ENCODE assay signal across 16 cellular contexts in genomic region chr14:96252323-96253052, GRCh38. TPM values are rescaled to one million over a fixed set of nuclear protein-coding genes. Genes with fewer than 3 reads are reported as not detected.
A peak's percentile ranks its signal among the peaks of the same experiment; 100 is the strongest.
DNase-seq lines count a peak whose midpoint lies in the region; ATAC-seq and TF ChIP-seq lines count a peak whose summit lies in the region.
"Had no signal": no experiment of that assay in that cellular context is flagged by ENCODE, and none has a peak within 500 bp of the region (broad histone marks: within the 10 kb centered on the region; RNA-seq: fewer than 3 reads in every experiment).

No MANE protein-coding gene starts in this region.

- peak overlapping the region; percentile 97 for H3K27ac Mint-ChIP-seq in mesothelial cell of epicardium
- H3K27ac Mint-ChIP-seq in activated CD4-positive, alpha-beta T cell treated with anti-CD3 and anti-CD28 coated beads, Interleukin-2, amount 10 ng/mL, durations not matched to agents 7 days and 5 days: no peak overlapping the region
- H3K27ac Mint-ChIP-seq: activated naive CD8-positive, alpha-beta T cell had no signal

- H3K27me3 ChIP-seq in AG04450 (ENCODE audit: control insufficient read depth, insufficient read depth, low read length): no peaks in the 10 kb centered on the region
- H3K27me3 ChIP-seq: BLaER1 treated with 17β-estradiol and CSF1 and Interleukin-3, amounts not matched to agents 10 nM and 100 nM; esophagus squamous epithelium; pancreas had no signal

- TF ChIP-seq CTCF in AG04450 (IDR thresholded peaks at IDR 0.05; ENCODE audit: low read depth, low read length) (no peak), mesothelial cell of epicardium (IDR thresholded peaks at IDR 0.05; ENCODE audit: unreplicated experiment) (no peak)

- CTCF ChIA-PET in AG04450 (lab: Charles Lee): interaction anchor here (0.5 to 1.6 kb wide), 3 partner anchors 33 to 154 kb away, joined by 3 to 6 read pairs (median 4); no protein-coding TSS in a partner anchor
- CTCF ChIA-PET in activated CD4-positive, alpha-beta T cell treated with anti-CD3 and anti-CD28 coated beads, Interleukin-2, amount 10 ng/mL, durations not matched to agents 7 days and 5 days (lab: Charles Lee): no interaction called here

- H3K27me3 Mint-ChIP-seq in mesothelial cell of epicardium (ENCODE audit: low read depth): no peaks in the 10 kb centered on the region
- H3K27me3 Mint-ChIP-seq in activated CD4-positive, alpha-beta T cell treated with anti-CD3 and anti-CD28 coated beads, Interleukin-2, amount 10 ng/mL, durations not matched to agents 7 days and 5 days: peaks cover 7% of the 10 kb centered on the region

- no peaks in the 10 kb centered on the region for H3K9me3 Mint-ChIP-seq in mesothelial cell of epicardium
- no peaks in the 10 kb centered on the region for H3K9me3 Mint-ChIP-seq in activated CD4-positive, alpha-beta T cell treated with anti-CD3 and anti-CD28 coated beads, Interleukin-2, amount 10 ng/mL, durations not matched to agents 7 days and 5 days

- H3K27ac ChIP-seq in AG04450 (ENCODE audit: low read depth, low read length): peak overlapping the region; percentile 96
- H3K27ac ChIP-seq: BLaER1 treated with 17β-estradiol and CSF1 and Interleukin-3, amounts not matched to agents 10 nM and 100 nM; lower lobe of right lung; pancreas; WERI-Rb-1 had no signal

- no peaks in the 10 kb centered on the region; the same call in 1 of the 2 replicates for H3K9me3 ChIP-seq in AG04450 (ENCODE audit: control insufficient read depth, insufficient read depth, low read length)
- H3K9me3 ChIP-seq: BLaER1 treated with 17β-estradiol and CSF1 and Interleukin-3, amounts not matched to agents 10 nM and 100 nM; esophagus squamous epithelium; lower lobe of right lung; pancreas had no signal

- no peak overlapping the region for H3K4me3 ChIP-seq in AG04450 (ENCODE audit: low read depth, low read length)
- H3K4me3 ChIP-seq: BLaER1 treated with 17β-estradiol and CSF1 and Interleukin-3, amounts not matched to agents 10 nM and 100 nM; esophagus squamous epithelium; lower lobe of right lung; pancreas had no signal

- ATAC-seq in GM19328 (IDR thresholded peaks at IDR 0.05; ENCODE audit: unreplicated experiment): no peak
- no peak for ATAC-seq in HG03460 (IDR thresholded peaks at IDR 0.05; ENCODE audit: unreplicated experiment)
- ATAC-seq in HG03432 (IDR thresholded peaks at IDR 0.05; ENCODE audit: unreplicated experiment): no peak

- in situ Hi-C loops in SK-MEL-5 (cut with HindIII; ENCODE audit: low pct_unique_long_range_greater_than_20kb, low sequenced_read_pairs): no loop called here

- peaks cover 56% of the 10 kb centered on the region for H3K4me1 Mint-ChIP-seq in mesothelial cell of epicardium
- H3K4me1 Mint-ChIP-seq in activated CD4-positive, alpha-beta T cell treated with anti-CD3 and anti-CD28 coated beads, Interleukin-2, amount 10 ng/mL, durations not matched to agents 7 days and 5 days: no peaks in the 10 kb centered on the region

- DNase-seq in AG04450 (ENCODE audit: low read depth, low spot score): no peak
- peak; percentile 65 for DNase-seq in NCI-H1092 (lab: John Stamatoyannopoulos, UW)
- peak; percentile 62 for DNase-seq in SK-MEL-5 (ENCODE audit: low read depth, low spot score)
- no peak for DNase-seq in mesothelial cell of epicardium (ENCODE audit: low spot score in 2 of 2, unreplicated experiment in 2 of 2)
- DNase-seq in activated CD4-positive, alpha-beta T cell treated with anti-CD3 and anti-CD28 coated beads, Interleukin-2, amount 10 ng/mL, durations not matched to agents 7 days and 5 days: no peak
- DNase-seq: esophagus squamous epithelium, lower lobe of right lung, NCI-H446 treated with DMSO at 0.1 percent for 48 hours, pancreas, WERI-Rb-1 had no signal

- POLR2A ChIA-PET in AG04450 (lab: Yijun Ruan, JAX): interaction anchor here (0.5 to 2.1 kb wide), 8 partner anchors 9 to 212 kb away, joined by 3 to 9 read pairs (median 5); no protein-coding TSS in a partner anchor
- POLR2A ChIA-PET in activated CD4-positive, alpha-beta T cell treated with anti-CD3 and anti-CD28 coated beads, Interleukin-2, amount 10 ng/mL, durations not matched to agents 7 days and 5 days (lab: Charles Lee): no interaction called here

- H3K36me3 Mint-ChIP-seq in mesothelial cell of epicardium: no peaks in the 10 kb centered on the region
- H3K36me3 Mint-ChIP-seq in activated CD4-positive, alpha-beta T cell treated with anti-CD3 and anti-CD28 coated beads, Interleukin-2, amount 10 ng/mL, durations not matched to agents 7 days and 5 days (ENCODE audit: low read depth): no peaks in the 10 kb centered on the region
- H3K36me3 Mint-ChIP-seq: activated naive CD8-positive, alpha-beta T cell had no signal

- H3K4me3 Mint-ChIP-seq in mesothelial cell of epicardium: no peak overlapping the region
- H3K4me3 Mint-ChIP-seq in activated CD4-positive, alpha-beta T cell treated with anti-CD3 and anti-CD28 coated beads, Interleukin-2, amount 10 ng/mL, durations not matched to agents 7 days and 5 days: no peak overlapping the region
- H3K4me3 Mint-ChIP-seq: activated naive CD8-positive, alpha-beta T cell had no signal

RNA-seq across cellular contexts. Expression of gene BDKRB1, which starts 3.5 kb away (rescaled TPM):
- polyA plus RNA-seq in AG04450 (2011; rRNA removed): 160 and 215 TPM in 2 replicates
- 155 and 203 TPM in 2 replicates for polyA minus RNA-seq in AG04450 (2011; rRNA and poly(A)+ RNA removed)
- total RNA-seq in SK-MEL-5 (2014; rRNA removed; shearing (Covaris generic)): 0.53 TPM in 1 of 2 replicates, not detected in the other
- 0.25 and 0.27 TPM in 2 replicates for polyA plus RNA-seq in SK-MEL-5 (2015; cell fraction: cytosol; rRNA removed)
- polyA plus RNA-seq in SK-MEL-5 (2015; cell fraction: nucleus; rRNA removed): 0.15 TPM in 1 of 2 replicates, not detected in the other
- total RNA-seq in mesothelial cell of epicardium: 10.4 to 12.5 TPM (median 10.9 TPM) in 3 replicates
- not detected for total RNA-seq in activated CD4-positive, alpha-beta T cell treated with anti-CD3 and anti-CD28 coated beads, Interleukin-2, amount 10 ng/mL, durations not matched to agents 7 days and 5 days
- total RNA-seq: cerebellum, lower lobe of right lung had no signal

RNA-seq across cellular contexts. Expression of gene BDKRB2, which starts 47.8 kb away (rescaled TPM):
- polyA plus RNA-seq in AG04450 (2011; rRNA removed): 182 and 212 TPM in 2 replicates
- 383 and 523 TPM in 2 replicates for polyA minus RNA-seq in AG04450 (2011; rRNA and poly(A)+ RNA removed)
- not detected in 2 replicates for total RNA-seq in SK-MEL-5 (2014; rRNA removed; shearing (Covaris generic))
- not detected in 2 replicates for polyA plus RNA-seq in SK-MEL-5 (2015; cell fraction: cytosol; rRNA removed)
- not detected in 2 replicates for polyA plus RNA-seq in SK-MEL-5 (2015; cell fraction: nucleus; rRNA removed)
- total RNA-seq in mesothelial cell of epicardium: 10.1 to 11.5 TPM (median 11.3 TPM) in 3 replicates
- total RNA-seq in activated CD4-positive, alpha-beta T cell treated with anti-CD3 and anti-CD28 coated beads, Interleukin-2, amount 10 ng/mL, durations not matched to agents 7 days and 5 days: not detected

Comparison
In these comparisons a context has a peak if more than half of its experiments do, and no peak if none do; other contexts are left out.
1. DNase-seq: peak in NCI-H1092 (single experiment) and SK-MEL-5 (single experiment); none in AG04450 (single experiment), mesothelial cell of epicardium (0 of 2) and activated CD4-positive, alpha-beta T cell treated with anti-CD3 and anti-CD28 coated beads, Interleukin-2, amount 10 ng/mL, durations not matched to agents 7 days and 5 days (single experiment).
2. RNA of gene BDKRB2, which starts 47.8 kb away (total RNA-seq): 10.1 to 11.5 TPM in mesothelial cell of epicardium; not detected in SK-MEL-5 and not detected in activated CD4-positive, alpha-beta T cell treated with anti-CD3 and anti-CD28 coated beads, Interleukin-2, amount 10 ng/mL, durations not matched to agents 7 days and 5 days; every median in the first group is over 10 times any median in the second.